In the genomic region with DNA sequence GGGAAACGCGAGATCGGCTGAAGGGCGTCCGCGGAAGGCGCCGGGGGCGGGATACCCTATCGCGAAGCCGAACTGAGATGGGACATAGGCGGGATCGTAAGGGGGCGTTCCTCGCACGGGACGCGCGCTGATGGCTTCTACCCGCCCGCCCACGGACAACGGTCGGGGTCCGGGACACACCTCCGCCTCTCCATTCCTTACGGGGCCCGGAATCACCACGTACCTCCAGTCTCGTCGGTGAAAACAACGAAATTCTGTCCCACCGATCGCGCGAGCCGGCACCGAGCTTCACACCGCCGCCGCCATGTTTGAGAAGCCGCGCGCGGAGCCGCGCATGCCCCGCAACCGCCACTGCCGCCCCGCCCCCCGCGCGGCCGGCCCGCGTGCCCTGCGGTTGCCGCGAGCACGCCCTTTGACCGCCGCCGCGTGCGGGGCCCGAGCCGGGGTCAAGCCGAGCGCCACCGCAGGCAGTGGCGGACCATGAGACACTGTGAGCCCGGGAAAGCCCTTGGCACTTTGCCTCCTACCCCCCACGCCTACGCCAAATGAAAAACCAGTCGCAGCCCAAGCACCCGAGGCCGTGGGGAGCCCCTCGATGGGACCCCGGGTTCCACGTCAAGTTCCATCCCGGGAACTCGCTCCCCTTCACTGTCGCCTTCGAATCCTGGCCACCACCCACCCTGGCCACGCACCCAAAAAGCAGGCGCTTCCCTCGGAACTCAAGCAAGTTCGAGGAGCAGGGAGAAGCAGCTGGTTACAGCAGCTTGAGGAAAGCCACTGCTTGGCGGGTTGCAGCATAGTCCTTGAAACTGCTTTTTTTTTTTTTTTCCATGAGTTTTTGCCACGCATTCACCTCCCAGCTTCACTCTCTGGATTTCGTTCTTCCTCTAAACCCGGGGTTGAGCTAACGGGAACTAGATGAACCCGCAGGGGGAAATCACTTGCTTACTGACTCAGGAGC, we compare ENCODE assay signal across 1 cellular context.
TF ChIP-seq lines count a peak whose summit lies in the region.

A gene (minus strand): TSS at position 320 of the 961 bp plus-strand sequence. CDS start 20,617 bp downstream, outside the sequence.

TF ChIP-seq in HepG2, 621 proteins besides CTCF, POLR2A, EP300 and RAD21 (continued from another document and continues in another):
- TF ChIP-seq, protein P1, sequence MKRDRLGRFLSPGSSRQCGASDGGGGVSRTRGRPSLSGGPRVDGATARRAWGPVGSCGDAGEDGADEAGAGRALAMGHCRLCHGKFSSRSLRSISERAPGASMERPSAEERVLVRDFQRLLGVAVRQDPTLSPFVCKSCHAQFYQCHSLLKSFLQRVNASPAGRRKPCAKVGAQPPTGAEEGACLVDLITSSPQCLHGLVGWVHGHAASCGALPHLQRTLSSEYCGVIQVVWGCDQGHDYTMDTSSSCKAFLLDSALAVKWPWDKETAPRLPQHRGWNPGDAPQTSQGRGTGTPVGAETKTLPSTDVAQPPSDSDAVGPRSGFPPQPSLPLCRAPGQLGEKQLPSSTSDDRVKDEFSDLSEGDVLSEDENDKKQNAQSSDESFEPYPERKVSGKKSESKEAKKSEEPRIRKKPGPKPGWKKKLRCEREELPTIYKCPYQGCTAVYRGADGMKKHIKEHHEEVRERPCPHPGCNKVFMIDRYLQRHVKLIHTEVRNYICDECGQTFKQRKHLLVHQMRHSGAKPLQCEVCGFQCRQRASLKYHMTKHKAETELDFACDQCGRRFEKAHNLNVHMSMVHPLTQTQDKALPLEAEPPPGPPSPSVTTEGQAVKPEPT (CRISPR knock-in tag; IDR thresholded peaks at IDR 0.05; ENCODE audit: low read depth), result no peak
- TF ChIP-seq ZNF446 (CRISPR knock-in tag; IDR thresholded peaks at IDR 0.05) (no peak; the same call in 1 of the 2 replicates), ZNF749 (CRISPR knock-in tag; IDR thresholded peaks at IDR 0.05; ENCODE audit: borderline replicate concordance) (no peak), ZFP1 (CRISPR knock-in tag; IDR thresholded peaks at IDR 0.05) (no peak), ZNF792 (CRISPR knock-in tag; IDR thresholded peaks at IDR 0.05) (no peak), FLYWCH1 (CRISPR knock-in tag; IDR thresholded peaks at IDR 0.05) (0 out of 2 replicates have a peak, but pooled peaks have one; percentile 27), RBFOX2 (IDR thresholded peaks at IDR 0.05; ENCODE audit: low read depth, low read length) (peak; percentile 55), NR2F1 (CRISPR knock-in tag; IDR thresholded peaks at IDR 0.05) (peak; percentile 22 to 76; a peak in 2 of 4 replicates), ATF1 (CRISPR knock-in tag; IDR thresholded peaks at IDR 0.05) (no peak), ZNF777 (CRISPR knock-in tag; IDR thresholded peaks at IDR 0.05) (peak; percentile 50; the same call in 1 of the 2 replicates), ATF7-NPFF (CRISPR knock-in tag; IDR thresholded peaks at IDR 0.05; ENCODE audit: low read depth) (peak; percentile 68), ZNF674 (CRISPR knock-in tag; IDR thresholded peaks at IDR 0.05; ENCODE audit: low read depth) (no peak), ZNF20 (CRISPR knock-in tag; IDR thresholded peaks at IDR 0.05) (no peak), KLF9 (CRISPR knock-in tag; IDR thresholded peaks at IDR 0.05; ENCODE audit: low read depth) (no peak), YY1 (IDR thresholded peaks at IDR 0.05; ENCODE audit: insufficient read depth, insufficient replicate concordance, low read depth, low read length) (peak; percentile 88), SRF (IDR thresholded peaks at IDR 0.05; ENCODE audit: low read depth, low read length) (no peak), KDM3A (CRISPR knock-in tag; IDR thresholded peaks at IDR 0.05; ENCODE audit: low read depth) (no peak), ZIK1 (CRISPR knock-in tag; IDR thresholded peaks at IDR 0.05; ENCODE audit: borderline replicate concordance, low read depth) (0 out of 2 replicates have a peak, but pooled peaks have one; percentile 50), MXD4 (CRISPR knock-in tag; IDR thresholded peaks at IDR 0.05) (peak; percentile 27; the same call in 1 of the 2 replicates), ZFY (CRISPR knock-in tag; IDR thresholded peaks at IDR 0.05) (peak; percentile 71), NCOA2 (CRISPR knock-in tag; IDR thresholded peaks at IDR 0.05) (no peak), CEBPG (CRISPR knock-in tag; IDR thresholded peaks at IDR 0.05) (no peak)
- TF ChIP-seq, protein P2, sequence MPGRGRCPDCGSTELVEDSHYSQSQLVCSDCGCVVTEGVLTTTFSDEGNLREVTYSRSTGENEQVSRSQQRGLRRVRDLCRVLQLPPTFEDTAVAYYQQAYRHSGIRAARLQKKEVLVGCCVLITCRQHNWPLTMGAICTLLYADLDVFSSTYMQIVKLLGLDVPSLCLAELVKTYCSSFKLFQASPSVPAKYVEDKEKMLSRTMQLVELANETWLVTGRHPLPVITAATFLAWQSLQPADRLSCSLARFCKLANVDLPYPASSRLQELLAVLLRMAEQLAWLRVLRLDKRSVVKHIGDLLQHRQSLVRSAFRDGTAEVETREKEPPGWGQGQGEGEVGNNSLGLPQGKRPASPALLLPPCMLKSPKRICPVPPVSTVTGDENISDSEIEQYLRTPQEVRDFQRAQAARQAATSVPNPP (CRISPR knock-in tag; IDR thresholded peaks at IDR 0.05), result peak; percentile 64; the same call in 1 of the 2 replicates
- TF ChIP-seq, protein P3, sequence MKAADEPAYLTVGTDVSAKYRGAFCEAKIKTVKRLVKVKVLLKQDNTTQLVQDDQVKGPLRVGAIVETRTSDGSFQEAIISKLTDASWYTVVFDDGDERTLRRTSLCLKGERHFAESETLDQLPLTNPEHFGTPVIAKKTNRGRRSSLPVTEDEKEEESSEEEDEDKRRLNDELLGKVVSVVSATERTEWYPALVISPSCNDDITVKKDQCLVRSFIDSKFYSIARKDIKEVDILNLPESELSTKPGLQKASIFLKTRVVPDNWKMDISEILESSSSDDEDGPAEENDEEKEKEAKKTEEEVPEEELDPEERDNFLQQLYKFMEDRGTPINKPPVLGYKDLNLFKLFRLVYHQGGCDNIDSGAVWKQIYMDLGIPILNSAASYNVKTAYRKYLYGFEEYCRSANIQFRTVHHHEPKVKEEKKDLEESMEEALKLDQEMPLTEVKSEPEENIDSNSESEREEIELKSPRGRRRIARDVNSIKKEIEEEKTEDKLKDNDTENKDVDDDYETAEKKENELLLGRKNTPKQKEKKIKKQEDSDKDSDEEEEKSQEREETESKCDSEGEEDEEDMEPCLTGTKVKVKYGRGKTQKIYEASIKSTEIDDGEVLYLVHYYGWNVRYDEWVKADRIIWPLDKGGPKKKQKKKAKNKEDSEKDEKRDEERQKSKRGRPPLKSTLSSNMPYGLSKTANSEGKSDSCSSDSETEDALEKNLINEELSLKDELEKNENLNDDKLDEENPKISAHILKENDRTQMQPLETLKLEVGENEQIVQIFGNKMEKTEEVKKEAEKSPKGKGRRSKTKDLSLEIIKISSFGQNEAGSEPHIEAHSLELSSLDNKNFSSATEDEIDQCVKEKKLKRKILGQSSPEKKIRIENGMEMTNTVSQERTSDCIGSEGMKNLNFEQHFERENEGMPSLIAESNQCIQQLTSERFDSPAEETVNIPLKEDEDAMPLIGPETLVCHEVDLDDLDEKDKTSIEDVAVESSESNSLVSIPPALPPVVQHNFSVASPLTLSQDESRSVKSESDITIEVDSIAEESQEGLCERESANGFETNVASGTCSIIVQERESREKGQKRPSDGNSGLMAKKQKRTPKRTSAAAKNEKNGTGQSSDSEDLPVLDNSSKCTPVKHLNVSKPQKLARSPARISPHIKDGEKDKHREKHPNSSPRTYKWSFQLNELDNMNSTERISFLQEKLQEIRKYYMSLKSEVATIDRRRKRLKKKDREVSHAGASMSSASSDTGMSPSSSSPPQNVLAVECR (CRISPR knock-in tag; IDR thresholded peaks at IDR 0.05; ENCODE audit: borderline replicate concordance), result peak; percentile 43; the same call in 1 of the 2 replicates
- TF ChIP-seq, protein P4, sequence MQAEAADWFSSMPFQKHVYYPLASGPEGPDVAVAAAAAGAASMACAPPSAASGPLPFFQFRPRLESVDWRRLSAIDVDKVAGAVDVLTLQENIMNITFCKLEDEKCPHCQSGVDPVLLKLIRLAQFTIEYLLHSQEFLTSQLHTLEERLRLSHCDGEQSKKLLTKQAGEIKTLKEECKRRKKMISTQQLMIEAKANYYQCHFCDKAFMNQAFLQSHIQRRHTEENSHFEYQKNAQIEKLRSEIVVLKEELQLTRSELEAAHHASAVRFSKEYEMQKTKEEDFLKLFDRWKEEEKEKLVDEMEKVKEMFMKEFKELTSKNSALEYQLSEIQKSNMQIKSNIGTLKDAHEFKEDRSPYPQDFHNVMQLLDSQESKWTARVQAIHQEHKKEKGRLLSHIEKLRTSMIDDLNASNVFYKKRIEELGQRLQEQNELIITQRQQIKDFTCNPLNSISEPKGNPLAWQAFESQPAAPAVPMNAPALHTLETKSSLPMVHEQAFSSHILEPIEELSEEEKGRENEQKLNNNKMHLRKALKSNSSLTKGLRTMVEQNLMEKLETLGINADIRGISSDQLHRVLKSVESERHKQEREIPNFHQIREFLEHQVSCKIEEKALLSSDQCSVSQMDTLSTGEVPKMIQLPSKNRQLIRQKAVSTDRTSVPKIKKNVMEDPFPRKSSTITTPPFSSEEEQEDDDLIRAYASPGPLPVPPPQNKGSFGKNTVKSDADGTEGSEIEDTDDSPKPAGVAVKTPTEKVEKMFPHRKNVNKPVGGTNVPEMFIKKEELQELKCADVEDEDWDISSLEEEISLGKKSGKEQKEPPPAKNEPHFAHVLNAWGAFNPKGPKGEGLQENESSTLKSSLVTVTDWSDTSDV (CRISPR knock-in tag; IDR thresholded peaks at IDR 0.05), result 0 out of 2 replicates have a peak, but pooled peaks have one; percentile 29
- TF ChIP-seq, protein P5, sequence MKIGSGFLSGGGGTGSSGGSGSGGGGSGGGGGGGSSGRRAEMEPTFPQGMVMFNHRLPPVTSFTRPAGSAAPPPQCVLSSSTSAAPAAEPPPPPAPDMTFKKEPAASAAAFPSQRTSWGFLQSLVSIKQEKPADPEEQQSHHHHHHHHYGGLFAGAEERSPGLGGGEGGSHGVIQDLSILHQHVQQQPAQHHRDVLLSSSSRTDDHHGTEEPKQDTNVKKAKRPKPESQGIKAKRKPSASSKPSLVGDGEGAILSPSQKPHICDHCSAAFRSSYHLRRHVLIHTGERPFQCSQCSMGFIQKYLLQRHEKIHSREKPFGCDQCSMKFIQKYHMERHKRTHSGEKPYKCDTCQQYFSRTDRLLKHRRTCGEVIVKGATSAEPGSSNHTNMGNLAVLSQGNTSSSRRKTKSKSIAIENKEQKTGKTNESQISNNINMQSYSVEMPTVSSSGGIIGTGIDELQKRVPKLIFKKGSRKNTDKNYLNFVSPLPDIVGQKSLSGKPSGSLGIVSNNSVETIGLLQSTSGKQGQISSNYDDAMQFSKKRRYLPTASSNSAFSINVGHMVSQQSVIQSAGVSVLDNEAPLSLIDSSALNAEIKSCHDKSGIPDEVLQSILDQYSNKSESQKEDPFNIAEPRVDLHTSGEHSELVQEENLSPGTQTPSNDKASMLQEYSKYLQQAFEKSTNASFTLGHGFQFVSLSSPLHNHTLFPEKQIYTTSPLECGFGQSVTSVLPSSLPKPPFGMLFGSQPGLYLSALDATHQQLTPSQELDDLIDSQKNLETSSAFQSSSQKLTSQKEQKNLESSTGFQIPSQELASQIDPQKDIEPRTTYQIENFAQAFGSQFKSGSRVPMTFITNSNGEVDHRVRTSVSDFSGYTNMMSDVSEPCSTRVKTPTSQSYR (CRISPR knock-in tag; IDR thresholded peaks at IDR 0.05; ENCODE audit: borderline replicate concordance), result peak; percentile 60
- TF ChIP-seq, protein P6, sequence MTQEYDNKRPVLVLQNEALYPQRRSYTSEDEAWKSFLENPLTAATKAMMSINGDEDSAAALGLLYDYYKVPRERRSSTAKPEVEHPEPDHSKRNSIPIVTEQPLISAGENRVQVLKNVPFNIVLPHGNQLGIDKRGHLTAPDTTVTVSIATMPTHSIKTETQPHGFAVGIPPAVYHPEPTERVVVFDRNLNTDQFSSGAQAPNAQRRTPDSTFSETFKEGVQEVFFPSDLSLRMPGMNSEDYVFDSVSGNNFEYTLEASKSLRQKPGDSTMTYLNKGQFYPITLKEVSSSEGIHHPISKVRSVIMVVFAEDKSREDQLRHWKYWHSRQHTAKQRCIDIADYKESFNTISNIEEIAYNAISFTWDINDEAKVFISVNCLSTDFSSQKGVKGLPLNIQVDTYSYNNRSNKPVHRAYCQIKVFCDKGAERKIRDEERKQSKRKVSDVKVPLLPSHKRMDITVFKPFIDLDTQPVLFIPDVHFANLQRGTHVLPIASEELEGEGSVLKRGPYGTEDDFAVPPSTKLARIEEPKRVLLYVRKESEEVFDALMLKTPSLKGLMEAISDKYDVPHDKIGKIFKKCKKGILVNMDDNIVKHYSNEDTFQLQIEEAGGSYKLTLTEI (CRISPR knock-in tag; conservative IDR thresholded peaks at IDR 0.05), result no peak
- TF ChIP-seq, protein P7, sequence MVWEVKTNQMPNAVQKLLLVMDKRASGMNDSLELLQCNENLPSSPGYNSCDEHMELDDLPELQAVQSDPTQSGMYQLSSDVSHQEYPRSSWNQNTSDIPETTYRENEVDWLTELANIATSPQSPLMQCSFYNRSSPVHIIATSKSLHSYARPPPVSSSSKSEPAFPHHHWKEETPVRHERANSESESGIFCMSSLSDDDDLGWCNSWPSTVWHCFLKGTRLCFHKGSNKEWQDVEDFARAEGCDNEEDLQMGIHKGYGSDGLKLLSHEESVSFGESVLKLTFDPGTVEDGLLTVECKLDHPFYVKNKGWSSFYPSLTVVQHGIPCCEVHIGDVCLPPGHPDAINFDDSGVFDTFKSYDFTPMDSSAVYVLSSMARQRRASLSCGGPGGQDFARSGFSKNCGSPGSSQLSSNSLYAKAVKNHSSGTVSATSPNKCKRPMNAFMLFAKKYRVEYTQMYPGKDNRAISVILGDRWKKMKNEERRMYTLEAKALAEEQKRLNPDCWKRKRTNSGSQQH (CRISPR knock-in tag; IDR thresholded peaks at IDR 0.05; ENCODE audit: low read depth), result no peak
- TF ChIP-seq, protein P8, sequence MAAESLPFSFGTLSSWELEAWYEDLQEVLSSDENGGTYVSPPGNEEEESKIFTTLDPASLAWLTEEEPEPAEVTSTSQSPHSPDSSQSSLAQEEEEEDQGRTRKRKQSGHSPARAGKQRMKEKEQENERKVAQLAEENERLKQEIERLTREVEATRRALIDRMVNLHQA (CRISPR knock-in tag; IDR thresholded peaks at IDR 0.05), result no peak
- TF ChIP-seq, protein P9, sequence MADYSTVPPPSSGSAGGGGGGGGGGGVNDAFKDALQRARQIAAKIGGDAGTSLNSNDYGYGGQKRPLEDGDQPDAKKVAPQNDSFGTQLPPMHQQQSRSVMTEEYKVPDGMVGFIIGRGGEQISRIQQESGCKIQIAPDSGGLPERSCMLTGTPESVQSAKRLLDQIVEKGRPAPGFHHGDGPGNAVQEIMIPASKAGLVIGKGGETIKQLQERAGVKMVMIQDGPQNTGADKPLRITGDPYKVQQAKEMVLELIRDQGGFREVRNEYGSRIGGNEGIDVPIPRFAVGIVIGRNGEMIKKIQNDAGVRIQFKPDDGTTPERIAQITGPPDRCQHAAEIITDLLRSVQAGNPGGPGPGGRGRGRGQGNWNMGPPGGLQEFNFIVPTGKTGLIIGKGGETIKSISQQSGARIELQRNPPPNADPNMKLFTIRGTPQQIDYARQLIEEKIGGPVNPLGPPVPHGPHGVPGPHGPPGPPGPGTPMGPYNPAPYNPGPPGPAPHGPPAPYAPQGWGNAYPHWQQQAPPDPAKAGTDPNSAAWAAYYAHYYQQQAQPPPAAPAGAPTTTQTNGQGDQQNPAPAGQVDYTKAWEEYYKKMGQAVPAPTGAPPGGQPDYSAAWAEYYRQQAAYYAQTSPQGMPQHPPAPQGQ (CRISPR knock-in tag; IDR thresholded peaks at IDR 0.05; ENCODE audit: borderline replicate concordance), result no peak
- TF ChIP-seq, protein P10, sequence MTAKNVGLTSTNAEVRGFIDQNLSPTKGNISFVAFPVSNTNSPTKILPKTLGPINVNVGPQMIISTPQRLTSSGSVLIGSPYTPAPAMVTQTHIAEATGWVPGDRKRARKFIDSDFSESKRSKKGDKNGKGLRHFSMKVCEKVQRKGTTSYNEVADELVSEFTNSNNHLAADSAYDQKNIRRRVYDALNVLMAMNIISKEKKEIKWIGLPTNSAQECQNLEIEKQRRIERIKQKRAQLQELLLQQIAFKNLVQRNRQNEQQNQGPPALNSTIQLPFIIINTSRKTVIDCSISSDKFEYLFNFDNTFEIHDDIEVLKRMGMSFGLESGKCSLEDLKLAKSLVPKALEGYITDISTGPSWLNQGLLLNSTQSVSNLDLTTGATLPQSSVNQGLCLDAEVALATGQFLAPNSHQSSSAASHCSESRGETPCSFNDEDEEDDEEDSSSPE (CRISPR knock-in tag; IDR thresholded peaks at IDR 0.05), result peak; percentile 60; the same call in 1 of the 2 replicates
